In genomic region chr17:69357701-69358100, GRCh38 we compare ENCODE assay signal across 18 cellular contexts. TPM values are rescaled to one million over a fixed set of nuclear protein-coding genes. Genes with fewer than 3 reads are reported as not detected.
DNase-seq lines count a peak whose midpoint lies in the region; ATAC-seq and TF ChIP-seq lines count a peak whose summit lies in the region.
"Had no signal": no experiment of that assay in that cellular context is flagged by ENCODE, and none has a peak within 500 bp of the region (broad histone marks: within the 10 kb centered on the region; RNA-seq: fewer than 3 reads in every experiment).

No MANE protein-coding gene starts in this region.

- intact Hi-C loops in prostate gland (cut with DNase I), result no loop called here

- WGBS in prostate gland, result 40% methylated on average over 2 of the region's 2 CpGs

- H3K36me3 ChIP-seq in prostate gland, result no peaks in the 10 kb centered on the region
- H3K36me3 ChIP-seq: adrenal gland, esophagus squamous epithelium, neural progenitor cell had no signal

- H3K27me3 ChIP-seq in prostate gland (replicated peaks; ENCODE audit: insufficient read depth), result no peaks in the 10 kb centered on the region
- H3K27me3 ChIP-seq: adrenal gland, esophagus squamous epithelium, neural progenitor cell had no signal

- no peaks in the 10 kb centered on the region for H3K9me3 ChIP-seq in prostate gland
- H3K9me3 ChIP-seq: adrenal gland, esophagus squamous epithelium had no signal

- no peak for TF ChIP-seq POLR2A in prostate gland (IDR thresholded peaks at IDR 0.05)

- H3K4me1 ChIP-seq in prostate gland (replicated peaks), result no peaks in the 10 kb centered on the region
- H3K4me1 ChIP-seq: adrenal gland, esophagus squamous epithelium, neural progenitor cell had no signal

- peak; percentile 15 for DNase-seq in NCI-H1092 treated with DMSO at 0.1 percent for 48 hours (lab: John Stamatoyannopoulos, UW)
- no peak for DNase-seq in NCI-H1092 (lab: John Stamatoyannopoulos, UW)
- DNase-seq in NCI-H1694 (lab: John Stamatoyannopoulos, UW), result peak; percentile 23
- peak; percentile 12 for DNase-seq in astrocyte of the hippocampus (ENCODE audit: low read depth, low spot score)
- peak; percentile 1 for DNase-seq in non-pigmented ciliary epithelial cell (ENCODE audit: low read depth)
- DNase-seq in prostate gland (ENCODE audit: low spot score), result no peak
- DNase-seq: 8988T; activated CD4-positive, alpha-beta T cell treated with anti-CD3 and anti-CD28 coated beads, Interleukin-2, amount 50 U/mL, for 1 hour; activated T-cell treated with anti-CD3 and anti-CD28 coated beads, Interleukin-2, amount 50 U/mL, for 4 hours; adrenal gland; CD4-positive, alpha-beta T cell; esophagus squamous epithelium; GM23248; stimulated activated naive CD8-positive, alpha-beta T cell treated with anti-CD3 and anti-CD28 coated beads, Interleukin-15, amount 100 ng/mL, for 72 hours had no signal

- H3K27ac ChIP-seq in prostate gland, result no peak overlapping the region
- H3K27ac ChIP-seq: adrenal gland, coronary artery, esophagus squamous epithelium, GM23248, neural progenitor cell had no signal

- TF ChIP-seq CTCF in prostate gland (IDR thresholded peaks at IDR 0.05), result no peak

- ATAC-seq in HG03039 (IDR thresholded peaks at IDR 0.05; ENCODE audit: unreplicated experiment), result no peak
- no peak for ATAC-seq in GM18907 (IDR thresholded peaks at IDR 0.05; ENCODE audit: unreplicated experiment)
- ATAC-seq: activated T-cell treated with anti-CD3 and anti-CD28 coated beads, Interleukin-2, amount 50 U/mL, for 4 hours; stimulated activated naive CD8-positive, alpha-beta T cell treated with anti-CD3 and anti-CD28 coated beads, Interleukin-15, amount 100 ng/mL, for 72 hours had no signal

- no peak overlapping the region for H3K4me3 ChIP-seq in prostate gland
- H3K4me3 ChIP-seq: adrenal gland, coronary artery, esophagus squamous epithelium, GM23248, neural progenitor cell had no signal

RNA-seq across cellular contexts. Expression of gene ABCA5, which starts 30.8 kb away (rescaled TPM):
- 10 to 100 TPM; 31.0 to 31.3 TPM for total RNA-seq in prostate gland

RNA-seq across cellular contexts. Expression of gene MAP2K6, which starts 56.8 kb away (rescaled TPM):
- total RNA-seq in prostate gland, result 10 to 100 TPM in 1 of 2 donors, 1 to 10 TPM in 1; 5.4 to 14.1 TPM

Comparison
In these comparisons a context has a peak if more than half of its experiments do, and no peak if none do; other contexts are left out.
1. DNase-seq: peak in NCI-H1092 treated with DMSO at 0.1 percent for 48 hours (single experiment), NCI-H1694 (single experiment), astrocyte of the hippocampus (single experiment) and non-pigmented ciliary epithelial cell (single experiment); none in NCI-H1092 (single experiment) and prostate gland (single experiment).